In the genomic region with DNA sequence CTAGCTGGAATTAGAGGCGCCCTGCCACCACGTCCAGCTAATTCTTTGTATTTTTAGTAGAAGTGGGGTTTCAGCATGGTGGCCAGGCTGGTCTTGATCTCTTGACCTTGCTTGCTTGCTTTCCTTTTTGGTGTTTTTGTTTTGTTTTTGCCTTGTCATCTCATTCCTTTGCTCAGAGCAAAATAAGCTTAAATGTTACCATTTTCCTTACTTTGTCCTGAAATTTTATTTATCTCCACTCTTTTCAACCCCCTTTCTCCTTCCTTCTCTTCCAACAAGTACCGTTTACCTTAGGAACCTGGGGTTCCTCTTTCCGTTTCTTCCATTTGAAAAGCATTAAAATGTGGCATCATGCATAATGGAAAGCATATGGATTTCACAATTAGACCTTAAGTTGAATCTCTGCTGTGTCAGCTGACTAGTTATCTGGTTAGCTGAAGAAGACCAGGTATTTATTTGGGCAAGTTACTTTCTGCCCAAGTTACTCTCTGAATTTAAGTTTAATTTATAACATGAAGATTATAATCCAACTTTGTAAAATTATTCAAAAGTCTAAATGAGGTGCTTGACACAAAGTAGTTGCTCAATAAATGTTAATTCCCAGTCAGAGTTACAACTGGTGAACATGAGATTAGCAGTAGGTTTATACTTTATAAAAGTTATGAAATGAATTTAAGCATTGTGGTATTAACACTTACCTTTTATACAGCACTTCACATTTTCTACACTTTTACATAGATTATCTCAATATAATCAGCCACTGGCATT, we compare ENCODE assay signal across 1 cellular context.
TF ChIP-seq lines count a peak whose summit lies in the region.

No MANE protein-coding gene starts in this region.

TF ChIP-seq in K562, 482 proteins besides CTCF, POLR2A, EP300 and RAD21 (continued from another document):
- TF ChIP-seq, protein P1, sequence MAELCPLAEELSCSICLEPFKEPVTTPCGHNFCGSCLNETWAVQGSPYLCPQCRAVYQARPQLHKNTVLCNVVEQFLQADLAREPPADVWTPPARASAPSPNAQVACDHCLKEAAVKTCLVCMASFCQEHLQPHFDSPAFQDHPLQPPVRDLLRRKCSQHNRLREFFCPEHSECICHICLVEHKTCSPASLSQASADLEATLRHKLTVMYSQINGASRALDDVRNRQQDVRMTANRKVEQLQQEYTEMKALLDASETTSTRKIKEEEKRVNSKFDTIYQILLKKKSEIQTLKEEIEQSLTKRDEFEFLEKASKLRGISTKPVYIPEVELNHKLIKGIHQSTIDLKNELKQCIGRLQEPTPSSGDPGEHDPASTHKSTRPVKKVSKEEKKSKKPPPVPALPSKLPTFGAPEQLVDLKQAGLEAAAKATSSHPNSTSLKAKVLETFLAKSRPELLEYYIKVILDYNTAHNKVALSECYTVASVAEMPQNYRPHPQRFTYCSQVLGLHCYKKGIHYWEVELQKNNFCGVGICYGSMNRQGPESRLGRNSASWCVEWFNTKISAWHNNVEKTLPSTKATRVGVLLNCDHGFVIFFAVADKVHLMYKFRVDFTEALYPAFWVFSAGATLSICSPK (IDR thresholded peaks at IDR 0.05; ENCODE audit: borderline replicate concordance) = 0 out of 2 replicates have a peak, but pooled peaks have one; percentile 21
- TF ChIP-seq, protein P2, sequence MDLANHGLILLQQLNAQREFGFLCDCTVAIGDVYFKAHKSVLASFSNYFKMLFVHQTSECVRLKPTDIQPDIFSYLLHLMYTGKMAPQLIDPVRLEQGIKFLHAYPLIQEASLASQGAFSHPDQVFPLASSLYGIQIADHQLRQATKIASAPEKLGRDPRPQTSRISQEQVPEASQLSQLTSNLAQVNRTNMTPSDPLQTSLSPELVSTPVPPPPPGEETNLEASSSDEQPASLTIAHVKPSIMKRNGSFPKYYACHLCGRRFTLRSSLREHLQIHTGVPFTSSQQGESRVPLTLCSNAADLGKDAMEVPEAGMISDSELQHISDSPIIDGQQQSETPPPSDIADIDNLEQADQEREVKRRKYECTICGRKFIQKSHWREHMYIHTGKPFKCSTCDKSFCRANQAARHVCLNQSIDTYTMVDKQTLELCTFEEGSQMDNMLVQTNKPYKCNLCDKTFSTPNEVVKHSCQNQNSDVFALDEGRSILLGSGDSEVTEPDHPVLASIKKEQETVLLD (IDR thresholded peaks at IDR 0.05) = 0 out of 2 replicates have a peak, but pooled peaks have one; percentile 38
- no peak for TF ChIP-seq NR1H2 (CRISPR knock-in tag; IDR thresholded peaks at IDR 0.05)
- TF ChIP-seq HDAC2 (IDR thresholded peaks at IDR 0.05) = 0 out of 2 replicates have a peak, but pooled peaks have one; percentile 42
- TF ChIP-seq, protein P3, sequence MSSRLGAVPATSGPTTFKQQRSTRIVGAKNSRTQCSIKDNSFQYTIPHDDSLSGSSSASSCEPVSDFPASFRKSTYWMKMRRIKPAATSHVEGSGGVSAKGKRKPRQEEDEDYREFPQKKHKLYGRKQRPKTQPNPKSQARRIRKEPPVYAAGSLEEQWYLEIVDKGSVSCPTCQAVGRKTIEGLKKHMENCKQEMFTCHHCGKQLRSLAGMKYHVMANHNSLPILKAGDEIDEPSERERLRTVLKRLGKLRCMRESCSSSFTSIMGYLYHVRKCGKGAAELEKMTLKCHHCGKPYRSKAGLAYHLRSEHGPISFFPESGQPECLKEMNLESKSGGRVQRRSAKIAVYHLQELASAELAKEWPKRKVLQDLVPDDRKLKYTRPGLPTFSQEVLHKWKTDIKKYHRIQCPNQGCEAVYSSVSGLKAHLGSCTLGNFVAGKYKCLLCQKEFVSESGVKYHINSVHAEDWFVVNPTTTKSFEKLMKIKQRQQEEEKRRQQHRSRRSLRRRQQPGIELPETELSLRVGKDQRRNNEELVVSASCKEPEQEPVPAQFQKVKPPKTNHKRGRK (tag; IDR thresholded peaks at IDR 0.05) = 0 out of 2 replicates have a peak, but pooled peaks have one; percentile 18
- 0 out of 2 replicates have a peak, but pooled peaks have one; percentile 21 for TF ChIP-seq ADNP (tag; IDR thresholded peaks at IDR 0.05)
- TF ChIP-seq CEBPB (tag; IDR thresholded peaks at IDR 0.05) = peak; percentile 84
- TF ChIP-seq DPF2 (IDR thresholded peaks at IDR 0.05) = peak; percentile 40; the same call in 1 of the 2 replicates
- TF ChIP-seq MAFG (tag; conservative IDR thresholded peaks at IDR 0.05) = peak; percentile 69
- TF ChIP-seq, protein P4, sequence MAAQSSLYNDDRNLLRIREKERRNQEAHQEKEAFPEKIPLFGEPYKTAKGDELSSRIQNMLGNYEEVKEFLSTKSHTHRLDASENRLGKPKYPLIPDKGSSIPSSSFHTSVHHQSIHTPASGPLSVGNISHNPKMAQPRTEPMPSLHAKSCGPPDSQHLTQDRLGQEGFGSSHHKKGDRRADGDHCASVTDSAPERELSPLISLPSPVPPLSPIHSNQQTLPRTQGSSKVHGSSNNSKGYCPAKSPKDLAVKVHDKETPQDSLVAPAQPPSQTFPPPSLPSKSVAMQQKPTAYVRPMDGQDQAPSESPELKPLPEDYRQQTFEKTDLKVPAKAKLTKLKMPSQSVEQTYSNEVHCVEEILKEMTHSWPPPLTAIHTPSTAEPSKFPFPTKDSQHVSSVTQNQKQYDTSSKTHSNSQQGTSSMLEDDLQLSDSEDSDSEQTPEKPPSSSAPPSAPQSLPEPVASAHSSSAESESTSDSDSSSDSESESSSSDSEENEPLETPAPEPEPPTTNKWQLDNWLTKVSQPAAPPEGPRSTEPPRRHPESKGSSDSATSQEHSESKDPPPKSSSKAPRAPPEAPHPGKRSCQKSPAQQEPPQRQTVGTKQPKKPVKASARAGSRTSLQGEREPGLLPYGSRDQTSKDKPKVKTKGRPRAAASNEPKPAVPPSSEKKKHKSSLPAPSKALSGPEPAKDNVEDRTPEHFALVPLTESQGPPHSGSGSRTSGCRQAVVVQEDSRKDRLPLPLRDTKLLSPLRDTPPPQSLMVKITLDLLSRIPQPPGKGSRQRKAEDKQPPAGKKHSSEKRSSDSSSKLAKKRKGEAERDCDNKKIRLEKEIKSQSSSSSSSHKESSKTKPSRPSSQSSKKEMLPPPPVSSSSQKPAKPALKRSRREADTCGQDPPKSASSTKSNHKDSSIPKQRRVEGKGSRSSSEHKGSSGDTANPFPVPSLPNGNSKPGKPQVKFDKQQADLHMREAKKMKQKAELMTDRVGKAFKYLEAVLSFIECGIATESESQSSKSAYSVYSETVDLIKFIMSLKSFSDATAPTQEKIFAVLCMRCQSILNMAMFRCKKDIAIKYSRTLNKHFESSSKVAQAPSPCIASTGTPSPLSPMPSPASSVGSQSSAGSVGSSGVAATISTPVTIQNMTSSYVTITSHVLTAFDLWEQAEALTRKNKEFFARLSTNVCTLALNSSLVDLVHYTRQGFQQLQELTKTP (IDR thresholded peaks at IDR 0.05; ENCODE audit: low read depth in 1 of 2, partially characterized antibody in 2 of 2) = no peak
- TF ChIP-seq, protein P5, sequence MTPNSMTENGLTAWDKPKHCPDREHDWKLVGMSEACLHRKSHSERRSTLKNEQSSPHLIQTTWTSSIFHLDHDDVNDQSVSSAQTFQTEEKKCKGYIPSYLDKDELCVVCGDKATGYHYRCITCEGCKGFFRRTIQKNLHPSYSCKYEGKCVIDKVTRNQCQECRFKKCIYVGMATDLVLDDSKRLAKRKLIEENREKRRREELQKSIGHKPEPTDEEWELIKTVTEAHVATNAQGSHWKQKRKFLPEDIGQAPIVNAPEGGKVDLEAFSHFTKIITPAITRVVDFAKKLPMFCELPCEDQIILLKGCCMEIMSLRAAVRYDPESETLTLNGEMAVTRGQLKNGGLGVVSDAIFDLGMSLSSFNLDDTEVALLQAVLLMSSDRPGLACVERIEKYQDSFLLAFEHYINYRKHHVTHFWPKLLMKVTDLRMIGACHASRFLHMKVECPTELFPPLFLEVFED (CRISPR knock-in tag; conservative IDR thresholded peaks at IDR 0.05) = no peak
- peak; percentile 60; the same call in 1 of the 2 replicates for TF ChIP-seq NBN (IDR thresholded peaks at IDR 0.05; ENCODE audit: low read depth)
- TF ChIP-seq CXXC5 (CRISPR knock-in tag; IDR thresholded peaks at IDR 0.05) = 0 out of 2 replicates have a peak, but pooled peaks have one; percentile 16
- no peak for TF ChIP-seq SIN3A (IDR thresholded peaks at IDR 0.05; ENCODE audit: borderline replicate concordance in 2 of 2, control insufficient read depth in 1 of 2, low read depth in 2 of 2, low read length in 2 of 2)
- TF ChIP-seq, protein P6, sequence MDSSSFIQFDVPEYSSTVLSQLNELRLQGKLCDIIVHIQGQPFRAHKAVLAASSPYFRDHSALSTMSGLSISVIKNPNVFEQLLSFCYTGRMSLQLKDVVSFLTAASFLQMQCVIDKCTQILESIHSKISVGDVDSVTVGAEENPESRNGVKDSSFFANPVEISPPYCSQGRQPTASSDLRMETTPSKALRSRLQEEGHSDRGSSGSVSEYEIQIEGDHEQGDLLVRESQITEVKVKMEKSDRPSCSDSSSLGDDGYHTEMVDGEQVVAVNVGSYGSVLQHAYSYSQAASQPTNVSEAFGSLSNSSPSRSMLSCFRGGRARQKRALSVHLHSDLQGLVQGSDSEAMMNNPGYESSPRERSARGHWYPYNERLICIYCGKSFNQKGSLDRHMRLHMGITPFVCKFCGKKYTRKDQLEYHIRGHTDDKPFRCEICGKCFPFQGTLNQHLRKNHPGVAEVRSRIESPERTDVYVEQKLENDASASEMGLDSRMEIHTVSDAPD (CRISPR knock-in tag; IDR thresholded peaks at IDR 0.05) = no peak
- peak; percentile 86 for TF ChIP-seq C11orf30 (IDR thresholded peaks at IDR 0.05; ENCODE audit: low read depth)
- TF ChIP-seq, protein P7, sequence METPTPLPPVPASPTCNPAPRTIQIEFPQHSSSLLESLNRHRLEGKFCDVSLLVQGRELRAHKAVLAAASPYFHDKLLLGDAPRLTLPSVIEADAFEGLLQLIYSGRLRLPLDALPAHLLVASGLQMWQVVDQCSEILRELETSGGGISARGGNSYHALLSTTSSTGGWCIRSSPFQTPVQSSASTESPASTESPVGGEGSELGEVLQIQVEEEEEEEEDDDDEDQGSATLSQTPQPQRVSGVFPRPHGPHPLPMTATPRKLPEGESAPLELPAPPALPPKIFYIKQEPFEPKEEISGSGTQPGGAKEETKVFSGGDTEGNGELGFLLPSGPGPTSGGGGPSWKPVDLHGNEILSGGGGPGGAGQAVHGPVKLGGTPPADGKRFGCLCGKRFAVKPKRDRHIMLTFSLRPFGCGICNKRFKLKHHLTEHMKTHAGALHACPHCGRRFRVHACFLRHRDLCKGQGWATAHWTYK (CRISPR knock-in tag; IDR thresholded peaks at IDR 0.05) = no peak
- no peak for TF ChIP-seq CEBPG (CRISPR knock-in tag; IDR thresholded peaks at IDR 0.05)
- TF ChIP-seq CEBPG (tag; conservative IDR thresholded peaks at IDR 0.05 in 1 of 2, IDR thresholded peaks at IDR 0.05 in 1 of 2) = 0 out of 4 replicates have a peak, but pooled peaks of 1 of the 2 experiments have one; percentile 24
- no peak for TF ChIP-seq ZNF696 (CRISPR knock-in tag; conservative IDR thresholded peaks at IDR 0.05)
- TF ChIP-seq, protein P8, sequence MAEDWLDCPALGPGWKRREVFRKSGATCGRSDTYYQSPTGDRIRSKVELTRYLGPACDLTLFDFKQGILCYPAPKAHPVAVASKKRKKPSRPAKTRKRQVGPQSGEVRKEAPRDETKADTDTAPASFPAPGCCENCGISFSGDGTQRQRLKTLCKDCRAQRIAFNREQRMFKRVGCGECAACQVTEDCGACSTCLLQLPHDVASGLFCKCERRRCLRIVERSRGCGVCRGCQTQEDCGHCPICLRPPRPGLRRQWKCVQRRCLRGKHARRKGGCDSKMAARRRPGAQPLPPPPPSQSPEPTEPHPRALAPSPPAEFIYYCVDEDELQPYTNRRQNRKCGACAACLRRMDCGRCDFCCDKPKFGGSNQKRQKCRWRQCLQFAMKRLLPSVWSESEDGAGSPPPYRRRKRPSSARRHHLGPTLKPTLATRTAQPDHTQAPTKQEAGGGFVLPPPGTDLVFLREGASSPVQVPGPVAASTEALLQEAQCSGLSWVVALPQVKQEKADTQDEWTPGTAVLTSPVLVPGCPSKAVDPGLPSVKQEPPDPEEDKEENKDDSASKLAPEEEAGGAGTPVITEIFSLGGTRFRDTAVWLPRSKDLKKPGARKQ (CRISPR knock-in tag; IDR thresholded peaks at IDR 0.05) = no peak
- TF ChIP-seq, protein P9, sequence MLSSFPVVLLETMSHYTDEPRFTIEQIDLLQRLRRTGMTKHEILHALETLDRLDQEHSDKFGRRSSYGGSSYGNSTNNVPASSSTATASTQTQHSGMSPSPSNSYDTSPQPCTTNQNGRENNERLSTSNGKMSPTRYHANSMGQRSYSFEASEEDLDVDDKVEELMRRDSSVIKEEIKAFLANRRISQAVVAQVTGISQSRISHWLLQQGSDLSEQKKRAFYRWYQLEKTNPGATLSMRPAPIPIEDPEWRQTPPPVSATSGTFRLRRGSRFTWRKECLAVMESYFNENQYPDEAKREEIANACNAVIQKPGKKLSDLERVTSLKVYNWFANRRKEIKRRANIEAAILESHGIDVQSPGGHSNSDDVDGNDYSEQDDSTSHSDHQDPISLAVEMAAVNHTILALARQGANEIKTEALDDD (IDR thresholded peaks at IDR 0.05) = peak; percentile 91
- TF ChIP-seq RBM25 (IDR thresholded peaks at IDR 0.05; ENCODE audit: low read depth, low read length, severe bottlenecking) = peak; percentile 83
- 0 out of 2 replicates have a peak, but pooled peaks have one; percentile 30 for TF ChIP-seq GATAD2A (IDR thresholded peaks at IDR 0.05)
- TF ChIP-seq MEIS2 (IDR thresholded peaks at IDR 0.05; ENCODE audit: partially characterized antibody) = no peak
- TF ChIP-seq SPI1 (IDR thresholded peaks at IDR 0.05; ENCODE audit: borderline replicate concordance, low read depth, low read length) = peak; percentile 59; the same call in 1 of the 2 replicates
- no peak for TF ChIP-seq RBM34 (IDR thresholded peaks at IDR 0.05; ENCODE audit: borderline replicate concordance, insufficient read depth, low read length)
- TF ChIP-seq MYNN (IDR thresholded peaks at IDR 0.05) = no peak
- no peak for TF ChIP-seq MYNN (CRISPR knock-in tag; IDR thresholded peaks at IDR 0.05)
- no peak for TF ChIP-seq SMAD2 (IDR thresholded peaks at IDR 0.05; ENCODE audit: low read depth, low read length)
- TF ChIP-seq EHMT2 (IDR thresholded peaks at IDR 0.05) = peak; percentile 46; the same call in 1 of the 2 replicates
